Comparison of ENCODE assay signal across 3 cellular contexts in the genomic region with DNA sequence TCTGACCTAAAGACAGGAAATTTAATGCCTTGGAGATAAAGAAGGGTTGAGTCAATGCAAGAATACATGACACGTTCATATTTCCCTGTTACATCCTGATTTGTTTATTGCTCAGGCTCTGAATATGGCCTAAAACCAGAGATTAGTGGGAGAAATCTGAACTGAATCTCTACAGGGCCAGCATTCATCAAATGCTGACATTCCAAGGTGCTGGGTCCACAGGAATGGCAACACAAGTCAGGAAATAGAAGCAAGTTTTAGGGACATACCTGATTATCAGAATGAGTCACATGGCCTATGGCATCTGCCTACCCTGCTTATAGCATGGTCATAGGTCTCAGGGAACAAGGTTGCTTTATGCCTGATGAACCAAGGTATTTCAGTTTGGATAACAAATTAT.
"Had no signal": no experiment of that assay in that cellular context is flagged by ENCODE, and none has a peak within 500 bp of the region (broad histone marks: within the 10 kb centered on the region; RNA-seq: fewer than 3 reads in every experiment).

No MANE protein-coding gene starts in this region.

- DNase-seq: GDM1, GF-D8 had no signal

- H3K4me3 ChIP-seq: GM12878 had no signal
